Comparison of ENCODE assay signal across 8 cellular contexts in the genomic region with DNA sequence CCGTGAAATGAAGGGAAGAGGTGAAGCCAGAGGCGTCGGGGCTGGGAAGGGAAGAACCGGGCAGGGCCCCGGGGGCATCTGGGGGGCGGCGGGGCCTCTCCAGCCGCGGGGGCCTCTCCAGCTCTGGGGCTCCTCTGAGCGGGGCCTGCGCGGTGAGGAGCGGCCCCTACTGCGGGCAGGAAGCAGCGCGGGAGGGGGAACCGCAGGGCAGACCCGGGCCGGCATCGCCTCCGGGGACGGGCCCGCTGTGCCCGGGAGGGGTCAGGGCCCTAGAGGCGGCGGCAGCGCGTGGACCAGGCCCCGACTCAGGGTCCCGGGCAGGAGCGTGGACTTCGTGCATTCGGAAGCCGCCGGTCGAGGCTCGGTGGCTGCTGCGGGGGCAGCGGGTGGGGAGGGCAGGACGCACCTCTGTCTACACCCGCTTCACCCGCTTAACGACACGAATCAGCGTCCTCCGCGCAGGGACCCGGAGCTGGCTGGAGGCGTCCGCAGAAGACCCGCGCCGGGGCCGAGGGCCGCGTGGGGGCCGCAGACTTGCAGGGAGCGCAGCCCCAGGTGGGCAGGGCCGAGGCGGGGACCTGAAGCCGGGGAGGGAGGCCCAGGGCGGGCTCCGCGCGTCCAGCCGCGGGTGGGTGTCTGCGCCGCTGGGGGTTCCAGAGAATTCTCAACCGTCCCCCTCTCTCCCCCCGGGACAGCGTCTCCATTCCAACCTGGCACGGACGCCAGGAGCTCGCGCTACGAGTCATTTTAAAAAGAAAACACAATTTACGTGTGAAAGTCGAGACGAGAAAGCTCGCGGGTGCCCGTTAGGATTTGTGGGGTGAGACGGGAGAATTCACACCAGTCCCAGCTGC.
DNase-seq lines count a peak whose midpoint lies in the region; ATAC-seq, FAIRE-seq and TF ChIP-seq lines count a peak whose summit lies in the region.
"Not testable (repeated sequence)": the region's sequence is repeated elsewhere in the genome, so short reads cannot be mapped to it uniquely, and the experiment has no call there.

No MANE protein-coding gene starts in this region.

- not testable (repeated sequence) for H3K9me3 ChIP-seq in RWPE2 (ENCODE audit: severe bottlenecking)

- not testable (repeated sequence) for H3K27me3 Mint-ChIP-seq in activated CD8-positive, alpha-beta T cell treated with anti-CD3 and anti-CD28 coated beads for 36 hours; activated T-cell treated with anti-CD3 and anti-CD28 coated beads, Interleukin-2, amount 50 U/mL, for 72 hours (ENCODE audit: low read depth)
- H3K27me3 Mint-ChIP-seq in effector memory CD8-positive, alpha-beta T cell, result peaks cover 13 to 19% of the 10 kb centered on the region in 2 donors
- H3K27me3 Mint-ChIP-seq in naive B cell, result peaks cover 0 to 21% (median 21%) of the 10 kb centered on the region in 3 donors

- TF ChIP-seq CTCF in RWPE2 (IDR thresholded peaks at IDR 0.05; ENCODE audit: poor library complexity, severe bottlenecking); activated CD8-positive, alpha-beta T cell treated with anti-CD3 and anti-CD28 coated beads for 36 hours (IDR thresholded peaks at IDR 0.05): not testable (repeated sequence)

- not testable (repeated sequence) for H3K9me3 Mint-ChIP-seq in activated CD8-positive, alpha-beta T cell treated with anti-CD3 and anti-CD28 coated beads for 36 hours; activated T-cell treated with anti-CD3 and anti-CD28 coated beads, Interleukin-2, amount 50 U/mL, for 72 hours; effector memory CD8-positive, alpha-beta T cell; naive B cell

- H3K4me3 ChIP-seq in RWPE2 (ENCODE audit: severe bottlenecking), result not testable (repeated sequence)

- not testable (repeated sequence) for H3K4me1 ChIP-seq in RWPE2 (ENCODE audit: insufficient read depth, poor library complexity, severe bottlenecking)

- POLR2A ChIA-PET in activated CD8-positive, alpha-beta T cell treated with anti-CD3 and anti-CD28 coated beads for 36 hours (lab: Charles Lee), result not testable (repeated sequence)

- intact Hi-C loops in activated CD8-positive, alpha-beta T cell treated with anti-CD3 and anti-CD28 coated beads for 36 hours (cut with micrococcal nuclease); left ventricle myocardium superior (cut with micrococcal nuclease); sciatic nerve (cut with DNase I): not testable (repeated sequence)

- H3K27ac Mint-ChIP-seq in activated CD8-positive, alpha-beta T cell treated with anti-CD3 and anti-CD28 coated beads for 36 hours; activated T-cell treated with anti-CD3 and anti-CD28 coated beads, Interleukin-2, amount 50 U/mL, for 72 hours; effector memory CD8-positive, alpha-beta T cell; naive B cell: not testable (repeated sequence)

- FAIRE-seq in urothelium cell line (lab: Jason Lieb, UNC), result peak; percentile 88

- not testable (repeated sequence) for H3K27ac ChIP-seq in RWPE2 (ENCODE audit: poor library complexity, severe bottlenecking)

- not testable (repeated sequence) for DNase-seq in RWPE2 (ENCODE audit: low spot score); activated CD8-positive, alpha-beta T cell treated with anti-CD3 and anti-CD28 coated beads for 36 hours; activated T-cell treated with anti-CD3 and anti-CD28 coated beads, Interleukin-2, amount 50 U/mL, for 72 hours; effector memory CD8-positive, alpha-beta T cell; naive B cell; sciatic nerve (ENCODE audit: low spot score); urothelium cell line (ENCODE audit: low spot score)
- DNase-seq in left ventricle myocardium superior, result peak; percentile 4

- H3K36me3 Mint-ChIP-seq in activated CD8-positive, alpha-beta T cell treated with anti-CD3 and anti-CD28 coated beads for 36 hours (ENCODE audit: low read depth); activated T-cell treated with anti-CD3 and anti-CD28 coated beads, Interleukin-2, amount 50 U/mL, for 72 hours (ENCODE audit: insufficient read depth in 2 of 2); effector memory CD8-positive, alpha-beta T cell (ENCODE audit: insufficient read depth); naive B cell: not testable (repeated sequence)

- CTCF ChIA-PET in activated CD8-positive, alpha-beta T cell treated with anti-CD3 and anti-CD28 coated beads for 36 hours (lab: Charles Lee), result not testable (repeated sequence)

- ATAC-seq in RWPE2 (ENCODE audit: low read depth) (peak; percentile 17; the same call in 1 of the 3 replicates), left ventricle myocardium superior (peak; percentile 28), naive B cell (ENCODE audit: low read depth in 2 of 2) (peak; percentile 53 to 59), sciatic nerve (peak; percentile 57)
- ATAC-seq in activated CD8-positive, alpha-beta T cell treated with anti-CD3 and anti-CD28 coated beads for 36 hours, result peak; percentile 76
- peak; percentile 68 to 75 for ATAC-seq in activated T-cell treated with anti-CD3 and anti-CD28 coated beads, Interleukin-2, amount 50 U/mL, for 72 hours (replicated peaks in 1 of 2)
- peak; percentile 35 for ATAC-seq in effector memory CD8-positive, alpha-beta T cell (replicated peaks)

- H3K4me3 Mint-ChIP-seq in activated CD8-positive, alpha-beta T cell treated with anti-CD3 and anti-CD28 coated beads for 36 hours; effector memory CD8-positive, alpha-beta T cell: not testable (repeated sequence)
- peak overlapping the region; percentile 27 to 54 for H3K4me3 Mint-ChIP-seq in activated T-cell treated with anti-CD3 and anti-CD28 coated beads, Interleukin-2, amount 50 U/mL, for 72 hours
- peak overlapping the region in 2 of 8 donors; percentile 48 to 62 for H3K4me3 Mint-ChIP-seq in naive B cell

- not testable (repeated sequence) for H3K27me3 ChIP-seq in RWPE2 (ENCODE audit: insufficient read depth, poor library complexity, severe bottlenecking)

- H3K4me1 Mint-ChIP-seq in activated CD8-positive, alpha-beta T cell treated with anti-CD3 and anti-CD28 coated beads for 36 hours (ENCODE audit: low read depth); activated T-cell treated with anti-CD3 and anti-CD28 coated beads, Interleukin-2, amount 50 U/mL, for 72 hours (ENCODE audit: low read depth); effector memory CD8-positive, alpha-beta T cell (ENCODE audit: low read depth in 2 of 2); naive B cell: not testable (repeated sequence)

- not testable (repeated sequence) for H3K36me3 ChIP-seq in RWPE2 (ENCODE audit: low read depth)

Comparison
In these comparisons a context has a peak if more than half of its experiments do, and no peak if none do; other contexts are left out.
1. ATAC-seq: peak in every context shown above with its lines; median percentile 76 in activated CD8-positive, alpha-beta T cell treated with anti-CD3 and anti-CD28 coated beads for 36 hours; 72 in activated T-cell treated with anti-CD3 and anti-CD28 coated beads, Interleukin-2, amount 50 U/mL, for 72 hours; 57 in sciatic nerve; 56 in naive B cell; 35 in effector memory CD8-positive, alpha-beta T cell; 28 in left ventricle myocardium superior; 17 in RWPE2.